17 cellular contexts compared by ENCODE assay signal in the genomic region with DNA sequence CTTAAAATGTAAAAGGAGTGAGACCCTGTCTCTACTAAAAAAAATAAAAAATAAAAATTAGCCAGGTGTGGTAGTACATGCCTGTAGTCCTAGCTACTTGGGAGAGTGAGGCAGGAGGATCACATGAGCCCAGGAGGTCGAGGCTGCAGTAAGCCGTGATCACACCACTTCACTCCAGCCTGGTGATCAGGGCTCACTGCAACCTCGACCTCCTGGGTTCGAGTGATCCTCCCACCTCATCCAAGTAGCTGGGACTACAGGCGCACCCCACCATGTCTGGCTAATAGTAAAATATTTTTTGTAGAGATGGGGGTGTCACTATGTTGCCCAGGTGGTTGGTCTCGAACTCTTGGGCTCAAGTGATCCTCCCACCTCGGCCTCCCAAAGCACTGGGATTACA. TPM values are rescaled to one million over a fixed set of nuclear protein-coding genes. Genes with fewer than 3 reads are reported as not detected.
DNase-seq lines count a peak whose midpoint lies in the region; ATAC-seq and TF ChIP-seq lines count a peak whose summit lies in the region.
"Had no signal": no experiment of that assay in that cellular context is flagged by ENCODE, and none has a peak within 500 bp of the region (broad histone marks: within the 10 kb centered on the region; RNA-seq: fewer than 3 reads in every experiment).

No MANE protein-coding gene starts in this region.

- POLR2A ChIA-PET in RWPE1 (lab: Yijun Ruan, JAX; ENCODE audit: low non-redundant PET), result no interaction called here
- POLR2A ChIA-PET in T-cell (lab: Charles Lee), result interaction anchor here in 1 of 2 donors (0.6 kb wide), 1 partner anchor 713 kb away, joined by 3 read pairs; no protein-coding TSS in a partner anchor

- CTCF ChIA-PET in RWPE1 (lab: Yijun Ruan, JAX), result interaction anchor here (0.6 to 5.2 kb wide), 26 partner anchors 10 to 305 kb away, joined by 3 to 73 read pairs (median 4); a partner anchor contains a TSS
- CTCF ChIA-PET in T-cell (lab: Charles Lee), result interaction anchor here (0.6 to 1.8 kb wide), 11 partner anchors 26 to 546 kb away, joined by 3 to 18 read pairs (median 4); a partner anchor contains a TSS

- peaks cover 20 to 36% of the 10 kb centered on the region in 2 donors for H3K27me3 Mint-ChIP-seq in T-cell

- no peaks in the 10 kb centered on the region for H3K36me3 Mint-ChIP-seq in T-cell
- H3K36me3 Mint-ChIP-seq: CD4-positive, alpha-beta memory T cell had no signal

- H2AFZ ChIP-seq in Loucy (ENCODE audit: low read length), result peak overlapping the region; percentile 88; the same call in 1 of the 2 replicates

- no peaks in the 10 kb centered on the region for H4K20me1 ChIP-seq in Loucy (ENCODE audit: insufficient read depth, low read length, poor library complexity, severe bottlenecking)

- no peaks in the 10 kb centered on the region for H3K9me2 ChIP-seq in Loucy (replicated peaks; ENCODE audit: low read depth, low read length)

- no peaks in the 10 kb centered on the region for H3K9me3 Mint-ChIP-seq in T-cell
- H3K9me3 Mint-ChIP-seq: CD4-positive, alpha-beta memory T cell; HFFc6 had no signal

- no peak for TF ChIP-seq CTCF in Loucy (conservative IDR thresholded peaks at IDR 0.05; ENCODE audit: low read length)
- TF ChIP-seq CTCF in RWPE2 (IDR thresholded peaks at IDR 0.05; ENCODE audit: poor library complexity, severe bottlenecking), result no peak
- no peak for TF ChIP-seq CTCF in RWPE1 (conservative IDR thresholded peaks at IDR 0.05; ENCODE audit: low read depth)

- H3K27ac Mint-ChIP-seq in T-cell, result no peak overlapping the region
- H3K27ac Mint-ChIP-seq: CD4-positive, alpha-beta memory T cell; HFFc6 had no signal

- H3K9me3 ChIP-seq in Loucy (ENCODE audit: insufficient read depth, low read depth, low read length), result no peaks in the 10 kb centered on the region
- H3K9me3 ChIP-seq in RWPE2 (ENCODE audit: severe bottlenecking), result no peaks in the 10 kb centered on the region
- H3K9me3 ChIP-seq: BE2C had no signal

- peak; percentile 62 for DNase-seq in RWPE2 (ENCODE audit: low spot score)
- peak; percentile 8 for DNase-seq in sciatic nerve (ENCODE audit: low spot score)
- DNase-seq in RWPE1 (ENCODE audit: low spot score), result no peak
- DNase-seq in T-cell, result no peak
- DNase-seq in stimulated activated CD4-positive, alpha-beta T cell treated with anti-CD3 and anti-CD28 coated beads, Interleukin-2, amount 100 ng/mL, for 24 hours, result no peak
- DNase-seq: ACHN; BE2C; CD4-positive, alpha-beta memory T cell; DMS153; DMS79 treated with DMSO at 0.1 percent for 48 hours; GF-D8; GOT3; HFFc6 had no signal

- H3K4me1 ChIP-seq in Loucy (ENCODE audit: insufficient read depth, low read length, poor library complexity, severe bottlenecking) (peaks cover 2% of the 10 kb centered on the region), RWPE2 (ENCODE audit: insufficient read depth, poor library complexity, severe bottlenecking) (no peaks in the 10 kb centered on the region)
- H3K4me1 ChIP-seq: BE2C had no signal

- H3K36me3 ChIP-seq in Loucy (ENCODE audit: insufficient read depth, low read length) (no peaks in the 10 kb centered on the region), RWPE2 (ENCODE audit: low read depth) (no peaks in the 10 kb centered on the region)
- H3K36me3 ChIP-seq: BE2C had no signal

- H3K79me2 ChIP-seq in Loucy (ENCODE audit: insufficient read depth, low read length), result no peaks in the 10 kb centered on the region

- H3K4me2 ChIP-seq in Loucy (ENCODE audit: low read depth, low read length, poor library complexity, severe bottlenecking), result no peak overlapping the region

- H3K27ac ChIP-seq in RWPE2 (ENCODE audit: poor library complexity, severe bottlenecking), result no peak overlapping the region
- H3K27ac ChIP-seq in RWPE1, result no peak overlapping the region
- H3K27ac ChIP-seq: C4-2B, HL-60 had no signal

- H3F3A ChIP-seq in Loucy (ENCODE audit: low read depth), result no peaks in the 10 kb centered on the region

- no peak overlapping the region for H3K4me3 Mint-ChIP-seq in T-cell
- H3K4me3 Mint-ChIP-seq: CD4-positive, alpha-beta memory T cell; HFFc6 had no signal

- H3K27me3 ChIP-seq in Loucy (ENCODE audit: insufficient read depth, low read length, poor library complexity, severe bottlenecking), result no peaks in the 10 kb centered on the region
- peaks cover 34% of the 10 kb centered on the region for H3K27me3 ChIP-seq in RWPE2 (ENCODE audit: insufficient read depth, poor library complexity, severe bottlenecking)

- peaks cover 0 to 1% (median 0%) of the 10 kb centered on the region in 3 donors for H3K4me1 Mint-ChIP-seq in T-cell
- H3K4me1 Mint-ChIP-seq: CD4-positive, alpha-beta memory T cell had no signal

- no peak for ATAC-seq in RWPE2 (ENCODE audit: low read depth)
- ATAC-seq in sciatic nerve, result no peak
- no peak for ATAC-seq in T-cell (replicated peaks in 1 of 4)

- no peak overlapping the region for H3K9ac ChIP-seq in Loucy (ENCODE audit: low read depth, low read length, poor library complexity, severe bottlenecking)

- H3K4me3 ChIP-seq in Loucy (ENCODE audit: low read length, poor library complexity, severe bottlenecking) (no peak overlapping the region), RWPE2 (ENCODE audit: severe bottlenecking) (no peak overlapping the region)

- intact Hi-C loops in sciatic nerve (cut with DNase I), result loop anchor here (5.0 to 10.0 kb wide), 2 partner anchors 99 to 181 kb away; a partner anchor contains a TSS

RNA-seq across cellular contexts. Expression of a gene that starts 8.1 kb away (rescaled TPM):
- total RNA-seq in sciatic nerve (25.0 TPM), T-cell (not detected)
- total RNA-seq: CD4-positive, alpha-beta memory T cell; HFFc6 had no signal

RNA-seq across cellular contexts. Expression of a gene that starts 16.8 kb away (rescaled TPM):
- total RNA-seq in sciatic nerve (49.5 TPM), T-cell (not detected)
- total RNA-seq: CD4-positive, alpha-beta memory T cell; HFFc6; HT1080 had no signal

RNA-seq across cellular contexts. Expression of a gene that starts 17.0 kb away (rescaled TPM):
- total RNA-seq in sciatic nerve (7.1 TPM), T-cell (under 1 TPM in 1 of 5 donors, not detected in 4; 0.16 TPM)
- total RNA-seq: CD4-positive, alpha-beta memory T cell; HFFc6; HT1080 had no signal

RNA-seq across cellular contexts. Expression of a gene that starts 34.3 kb away (rescaled TPM):
- total RNA-seq in sciatic nerve (0.27 TPM), T-cell (not detected)
- total RNA-seq: CD4-positive, alpha-beta memory T cell had no signal

Comparison
In these comparisons a context has a peak if more than half of its experiments do, and no peak if none do; other contexts are left out.
1. DNase-seq: peak in RWPE2 (single experiment) and sciatic nerve (single experiment); none in RWPE1 (single experiment), T-cell (0 of 34) and stimulated activated CD4-positive, alpha-beta T cell treated with anti-CD3 and anti-CD28 coated beads, Interleukin-2, amount 100 ng/mL, for 24 hours (0 of 2).
2. RNA of a gene that starts 8.1 kb away (total RNA-seq): 25.0 TPM in sciatic nerve (single experiment); not detected in T-cell; every median in the first group is over 10 times any median in the second.
3. RNA of a gene that starts 16.8 kb away (total RNA-seq): 49.5 TPM in sciatic nerve (single experiment); not detected in T-cell; every median in the first group is over 10 times any median in the second.